1 cellular context compared by ENCODE assay signal in the genomic region with DNA sequence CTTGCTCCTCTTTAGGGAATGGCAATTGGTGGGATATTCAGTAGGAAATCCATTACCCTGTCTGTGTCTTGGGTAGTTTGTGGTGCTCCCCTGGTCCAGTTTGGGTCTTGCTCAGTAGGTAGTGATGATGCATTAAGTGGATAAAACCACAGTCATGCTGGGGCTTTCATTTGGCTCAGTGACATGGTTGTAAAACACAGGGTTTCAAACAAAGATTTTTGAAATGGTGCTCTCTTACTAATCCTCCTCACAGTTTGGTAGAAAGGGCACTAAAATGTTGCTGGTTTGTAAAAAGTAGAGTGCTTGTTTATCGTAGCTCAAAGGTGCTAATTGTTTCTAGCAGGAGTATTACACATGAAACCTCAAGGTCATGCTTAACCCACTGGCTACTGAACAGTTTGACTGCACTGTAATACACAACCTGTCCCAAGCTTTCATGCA.
TF ChIP-seq lines count a peak whose summit lies in the region.

No MANE protein-coding gene starts in this region.

TF ChIP-seq in GM23338, 12 proteins besides CTCF, POLR2A, EP300 and RAD21 (continued from another document):
- TF ChIP-seq CREB1 (CRISPR knock-in tag; IDR thresholded peaks at IDR 0.05; ENCODE audit: low read depth) (no peak), POLR2AphosphoS5 (IDR thresholded peaks at IDR 0.05; ENCODE audit: low read depth) (no peak)
